ENCODE assay signal across 29 cellular contexts in genomic region chrX:47164420-47164819, GRCh38. TPM values are rescaled to one million over a fixed set of nuclear protein-coding genes. Genes with fewer than 3 reads are reported as not detected.
DNase-seq lines count a peak whose midpoint lies in the region; ATAC-seq, FAIRE-seq and TF ChIP-seq lines count a peak whose summit lies in the region.
"Had no signal": no experiment of that assay in that cellular context is flagged by ENCODE, and none has a peak within 500 bp of the region (broad histone marks: within the 10 kb centered on the region; RNA-seq: fewer than 3 reads in every experiment).

No MANE protein-coding gene starts in this region.

- FAIRE-seq in HepG2 (lab: Jason Lieb, UNC) (no peak), astrocyte (lab: Jason Lieb, UNC) (peak; percentile 90)
- FAIRE-seq: A549, GM12878, GM12892, GM18507, GM19239 had no signal

- in situ Hi-C loops in HepG2 (cut with HindIII; ENCODE audit: extremely low pct_ligation_motif_present, low pct_unique_long_range_greater_than_20kb), result no loop called here

- peak overlapping the region in 2 of 3 donors; percentile 11 to 31 for H3K27ac ChIP-seq in right lobe of liver
- H3K27ac ChIP-seq in HepG2 (ENCODE audit: extremely low read length, insufficient read depth, low read length), result no peak overlapping the region
- no peak overlapping the region for H3K27ac ChIP-seq in astrocyte (ENCODE audit: low read depth, low read length)
- no peak overlapping the region for H3K27ac ChIP-seq in psoas muscle
- no peak overlapping the region for H3K27ac ChIP-seq in coronary artery
- H3K27ac ChIP-seq: 22Rv1, A549, BLaER1 had no signal

- no peak for TF ChIP-seq CTCF in right lobe of liver (IDR thresholded peaks at IDR 0.05)
- no peak for TF ChIP-seq CTCF in HepG2 (CRISPR knock-in tag; IDR thresholded peaks at IDR 0.05)
- TF ChIP-seq CTCF in astrocyte (IDR thresholded peaks at IDR 0.05; ENCODE audit: insufficient read depth, low read depth, low read length), result no peak
- no peak for TF ChIP-seq CTCF in progenitor cell of endocrine pancreas (IDR thresholded peaks at IDR 0.05; ENCODE audit: unreplicated experiment)
- TF ChIP-seq CTCF in psoas muscle (IDR thresholded peaks at IDR 0.05), result no peak
- TF ChIP-seq CTCF in coronary artery (IDR thresholded peaks at IDR 0.05), result no peak

- H3K27me3 Mint-ChIP-seq in astrocyte (ENCODE audit: low read depth, unreplicated experiment), result no peaks in the 10 kb centered on the region
- H3K27me3 Mint-ChIP-seq in progenitor cell of endocrine pancreas, result no peaks in the 10 kb centered on the region
- H3K27me3 Mint-ChIP-seq: CD4-positive, alpha-beta memory T cell; CD4-positive, CD25-positive, alpha-beta regulatory T cell had no signal

- H3K9me3 ChIP-seq in right lobe of liver, result no peaks in the 10 kb centered on the region
- H3K9me3 ChIP-seq in HepG2 (ENCODE audit: low read length), result no peaks in the 10 kb centered on the region
- H3K9me3 ChIP-seq in astrocyte (ENCODE audit: insufficient read depth, low read depth, low read length), result no peaks in the 10 kb centered on the region
- no peaks in the 10 kb centered on the region for H3K9me3 ChIP-seq in psoas muscle
- H3K9me3 ChIP-seq: A549, BE2C had no signal

- H3K4me3 ChIP-seq in right lobe of liver (no peak overlapping the region), HepG2 (replicated peaks in 1 of 3; ENCODE audit: insufficient read depth in 1 of 3, low read depth in 2 of 3, low read length in 3 of 3) (no peak overlapping the region), astrocyte (ENCODE audit: insufficient read depth, low read depth, low read length) (no peak overlapping the region), psoas muscle (no peak overlapping the region), coronary artery (no peak overlapping the region)
- H3K4me3 ChIP-seq: A549, BLaER1, GM12878 had no signal

- peaks cover 0 to 22% (median 3%) of the 10 kb centered on the region in 4 donors for H3K4me1 ChIP-seq in right lobe of liver
- peaks cover 36% of the 10 kb centered on the region for H3K4me1 ChIP-seq in HepG2 (ENCODE audit: insufficient read depth, low read length)
- no peaks in the 10 kb centered on the region for H3K4me1 ChIP-seq in astrocyte (ENCODE audit: insufficient read depth, low read length)
- no peaks in the 10 kb centered on the region for H3K4me1 ChIP-seq in psoas muscle
- H3K4me1 ChIP-seq: BE2C, BLaER1 had no signal

- H2AFZ ChIP-seq in HepG2 (ENCODE audit: low read length), result no peak overlapping the region
- H2AFZ ChIP-seq in astrocyte (ENCODE audit: low read depth, low read length), result no peak overlapping the region

- peaks cover 36% of the 10 kb centered on the region for H3K79me2 ChIP-seq in HepG2 (ENCODE audit: insufficient read depth, low read length)
- peaks cover 72% of the 10 kb centered on the region for H3K79me2 ChIP-seq in astrocyte (ENCODE audit: insufficient read depth, low read length)

- H4K20me1 ChIP-seq in HepG2 (ENCODE audit: insufficient read depth, low read length) (no peaks in the 10 kb centered on the region), astrocyte (ENCODE audit: insufficient read depth, low read length) (peaks cover 14% of the 10 kb centered on the region)

- H3K9me3 Mint-ChIP-seq in astrocyte (ENCODE audit: unreplicated experiment) (no peaks in the 10 kb centered on the region), progenitor cell of endocrine pancreas (ENCODE audit: low read depth) (peaks cover 7% of the 10 kb centered on the region)
- H3K9me3 Mint-ChIP-seq: CD8-positive, alpha-beta memory T cell had no signal

- no peak for TF ChIP-seq RAD21 in HepG2 (CRISPR knock-in tag; IDR thresholded peaks at IDR 0.05)

- ATAC-seq in right lobe of liver (no peak), HepG2 (no peak), psoas muscle (no peak)
- ATAC-seq: A549, GM12878 had no signal

- H3K9ac ChIP-seq in HepG2 (ENCODE audit: insufficient read depth, low read depth, low read length) (no peak overlapping the region), astrocyte (ENCODE audit: low read length) (no peak overlapping the region)
- H3K9ac ChIP-seq: BLaER1 had no signal

- H3K27ac Mint-ChIP-seq in astrocyte (ENCODE audit: unreplicated experiment) (no peak overlapping the region), progenitor cell of endocrine pancreas (no peak overlapping the region)
- H3K27ac Mint-ChIP-seq: CD4-positive, alpha-beta memory T cell had no signal

- intact Hi-C loops in right lobe of liver (cut with DNase I), result no loop called here
- intact Hi-C loops in HepG2 (cut with micrococcal nuclease; ENCODE audit: unreplicated experiment), result no loop called here
- intact Hi-C loops in psoas muscle (cut with DNase I), result no loop called here

- POLR2A ChIA-PET in HepG2 (lab: Yijun Ruan, JAX), result no interaction called here

- no TSS peak for BruUV-seq in HepG2 (replicated peaks; lab: Mats Ljungman, UMichigan)

- H3K36me3 Mint-ChIP-seq in astrocyte (ENCODE audit: low read depth, unreplicated experiment) (peaks cover 1% of the 10 kb centered on the region), progenitor cell of endocrine pancreas (ENCODE audit: insufficient read depth) (peaks cover 16% of the 10 kb centered on the region)
- H3K36me3 Mint-ChIP-seq: CD4-positive, CD25-positive, alpha-beta regulatory T cell had no signal

- CTCF ChIA-PET in HepG2 (lab: Yijun Ruan, JAX; ENCODE audit: low intra/inter-chr PET ratio, low total read pairs), result no interaction called here

- TF ChIP-seq POLR2A in right lobe of liver (IDR thresholded peaks at IDR 0.05) (no peak), HepG2 (IDR thresholded peaks at IDR 0.05; ENCODE audit: insufficient read depth in 1 of 2, low read depth in 2 of 2, low read length in 2 of 2) (no peak)

- H3K36me3 ChIP-seq in right lobe of liver (no peaks in the 10 kb centered on the region), HepG2 (replicated peaks in 1 of 2; ENCODE audit: control insufficient read depth in 1 of 2, insufficient read depth in 2 of 2, low read length in 2 of 2) (no peaks in the 10 kb centered on the region; a peak in 1 of 5 replicates), astrocyte (ENCODE audit: insufficient read depth, low read length) (no peaks in the 10 kb centered on the region), psoas muscle (ENCODE audit: insufficient read depth in 1 of 2, low read depth in 1 of 2) (peaks cover 0 to 8% of the 10 kb centered on the region in 2 donors)

- WGBS in right lobe of liver (ENCODE audit: insufficient coverage, low coverage, low lambda C conversion rate, missing lambda C conversion rate), result 60% methylated on average over 3 of the region's 3 CpGs
- 98% methylated on average over 3 of the region's 3 CpGs for WGBS in HepG2 (ENCODE audit: low lambda C conversion rate)
- 95 to 99% (median 97%) methylated on average over 3 of the region's 3 CpGs for WGBS in psoas muscle, 3 donors

- H3K4me3 Mint-ChIP-seq in astrocyte (ENCODE audit: unreplicated experiment) (no peak overlapping the region), progenitor cell of endocrine pancreas (ENCODE audit: low read depth) (no peak overlapping the region)
- H3K4me3 Mint-ChIP-seq: CD14-positive monocyte; CD4-positive, alpha-beta memory T cell; CD4-positive, CD25-positive, alpha-beta regulatory T cell; CD8-positive, alpha-beta memory T cell had no signal

- no peaks in the 10 kb centered on the region for H3K27me3 ChIP-seq in right lobe of liver
- H3K27me3 ChIP-seq in HepG2 (ENCODE audit: control insufficient read depth in 1 of 2, insufficient read depth in 2 of 2, low read length in 2 of 2), result no peaks in the 10 kb centered on the region
- H3K27me3 ChIP-seq in astrocyte (ENCODE audit: insufficient read depth, low read length), result no peaks in the 10 kb centered on the region
- peaks cover 0 to 17% (median 0%) of the 10 kb centered on the region in 3 donors for H3K27me3 ChIP-seq in psoas muscle (ENCODE audit: insufficient read depth in 3 of 3, low read length in 2 of 3)
- H3K27me3 ChIP-seq: BE2C, BLaER1 had no signal

- DNase-seq in right lobe of liver, result no peak
- no peak for DNase-seq in HepG2 (ENCODE audit: low spot score)
- DNase-seq in astrocyte (ENCODE audit: low read depth), result no peak
- peak; percentile 16 for DNase-seq in mesenteric fat pad (ENCODE audit: low spot score)
- DNase-seq in progenitor cell of endocrine pancreas (ENCODE audit: low spot score, unreplicated experiment), result no peak
- no peak for DNase-seq in psoas muscle
- DNase-seq in coronary artery (ENCODE audit: low spot score), result no peak
- DNase-seq: ACHN; BE2C; C1 segment of cervical spinal cord; CD4-positive, alpha-beta memory T cell; CD4-positive, CD25-positive, alpha-beta regulatory T cell; CD8-positive, alpha-beta memory T cell; COR-L47; DMS 273 treated with DMSO at 0.1 percent for 48 hours; DMS153; DMS53; DMS79; DND-41; EL; GDM1 had no signal

- no peak for TF ChIP-seq EP300 in HepG2 (IDR thresholded peaks at IDR 0.05; ENCODE audit: low read depth in 2 of 2, low read length in 2 of 2)
- TF ChIP-seq EP300 in HepG2 (CRISPR knock-in tag; IDR thresholded peaks at IDR 0.05; ENCODE audit: borderline replicate concordance), result no peak

- H3K4me1 Mint-ChIP-seq in astrocyte (ENCODE audit: low read depth, unreplicated experiment) (no peaks in the 10 kb centered on the region), progenitor cell of endocrine pancreas (ENCODE audit: low read depth) (no peaks in the 10 kb centered on the region)
- H3K4me1 Mint-ChIP-seq: CD14-positive monocyte had no signal

- H3K4me2 ChIP-seq in HepG2 (ENCODE audit: low read depth, low read length) (no peak overlapping the region), astrocyte (ENCODE audit: low read length) (no peak overlapping the region)
- H3K4me2 ChIP-seq: A549, BLaER1 had no signal

RNA-seq across cellular contexts. Expression of gene RBM10, which starts 19.4 kb away (rescaled TPM):
- 10 to 100 TPM; 12.5 to 20.8 (median 15.2) TPM for total RNA-seq in right lobe of liver
- 41.6 and 43.1 TPM in 2 replicates for total RNA-seq in HepG2 (2016; rRNA removed; fragmentation: Illumina TruSeq; extraction: Trizol)
- 3.1 and 4.0 TPM in 2 replicates for total RNA-seq in HepG2 (2016; cell fraction: cytosol; rRNA removed; fragmentation: Illumina TruSeq; extraction: Trizol; ENCODE audit: low read depth)
- total RNA-seq in HepG2 (2016; cell fraction: insoluble cytoplasmic fraction; rRNA removed; fragmentation: Illumina TruSeq; extraction: Trizol), result 35.5 and 44.5 TPM in 2 replicates
- total RNA-seq in HepG2 (2016; cell fraction: membrane; rRNA removed; fragmentation: Illumina TruSeq; extraction: Trizol), result 12.2 and 12.8 TPM in 2 replicates
- total RNA-seq in HepG2 (2016; cell fraction: nucleus; rRNA removed; fragmentation: Illumina TruSeq; extraction: Trizol), result 22.5 and 26.2 TPM in 2 replicates
- 15.8 and 15.9 TPM in 2 replicates for polyA plus RNA-seq in HepG2 (2011; rRNA removed)
- 10.4 and 16.9 TPM in 2 replicates for polyA plus RNA-seq in HepG2 (2011; cell fraction: cytosol; rRNA removed)
- 45.1 and 59.0 TPM in 2 replicates for polyA plus RNA-seq in HepG2 (2011; cell fraction: nucleus; rRNA removed)
- polyA plus RNA-seq in HepG2 (2012), result 14.1 and 15.9 TPM in 2 replicates
- polyA plus RNA-seq in HepG2 (2016; cell fraction: cytosol; fragmentation: Illumina TruSeq; extraction: Trizol; ENCODE audit: low read depth), result 2.7 and 3.4 TPM in 2 replicates
- 29.5 and 39.2 TPM in 2 replicates for polyA plus RNA-seq in HepG2 (2016; cell fraction: insoluble cytoplasmic fraction; fragmentation: Illumina TruSeq; extraction: Trizol; ENCODE audit: low read depth)
- 6.9 and 7.3 TPM in 2 replicates for polyA plus RNA-seq in HepG2 (2016; cell fraction: membrane; fragmentation: Illumina TruSeq; extraction: Trizol; ENCODE audit: low read depth)
- 49.1 and 54.4 TPM in 2 replicates for polyA plus RNA-seq in HepG2 (2016; cell fraction: nucleus; fragmentation: Illumina TruSeq; extraction: Trizol; ENCODE audit: insufficient read depth, low read depth)
- 24.6 and 41.4 TPM in 2 replicates for polyA minus RNA-seq in HepG2 (2011; rRNA and poly(A)+ RNA removed; ENCODE audit: low replicate concordance)
- polyA minus RNA-seq in HepG2 (2011; cell fraction: cytosol; rRNA and poly(A)+ RNA removed), result 10.8 and 15.2 TPM in 2 replicates
- polyA minus RNA-seq in HepG2 (2011; cell fraction: nucleus; rRNA and poly(A)+ RNA removed), result 9.4 and 10.0 TPM in 2 replicates
- total RNA-seq in astrocyte, result 35.9 and 36.3 TPM in 2 replicates
- total RNA-seq in mesenteric fat pad, result 23.6 TPM
- 62.5 and 68.2 TPM in 2 replicates for total RNA-seq in progenitor cell of endocrine pancreas
- 10 to 100 TPM; 21.5 to 25.6 (median 23.6) TPM for total RNA-seq in psoas muscle
- 10 to 100 TPM; 18.2 to 33.8 (median 25.0) TPM for polyA plus RNA-seq in psoas muscle

RNA-seq across cellular contexts. Expression of gene NDUFB11, which starts 19.9 kb away (rescaled TPM):
- total RNA-seq in right lobe of liver, result 10 to 100 TPM; 37.8 to 64.0 (median 50.7) TPM
- 94.8 and 100 TPM in 2 replicates for total RNA-seq in HepG2 (2016; rRNA removed; fragmentation: Illumina TruSeq; extraction: Trizol)
- total RNA-seq in HepG2 (2016; cell fraction: cytosol; rRNA removed; fragmentation: Illumina TruSeq; extraction: Trizol; ENCODE audit: low read depth), result 63.5 and 69.5 TPM in 2 replicates
- total RNA-seq in HepG2 (2016; cell fraction: insoluble cytoplasmic fraction; rRNA removed; fragmentation: Illumina TruSeq; extraction: Trizol), result 101 and 102 TPM in 2 replicates
- total RNA-seq in HepG2 (2016; cell fraction: membrane; rRNA removed; fragmentation: Illumina TruSeq; extraction: Trizol), result 56.7 and 63.8 TPM in 2 replicates
- total RNA-seq in HepG2 (2016; cell fraction: nucleus; rRNA removed; fragmentation: Illumina TruSeq; extraction: Trizol), result 50.3 and 51.3 TPM in 2 replicates
- 46.6 and 53.9 TPM in 2 replicates for polyA plus RNA-seq in HepG2 (2011; rRNA removed)
- 62.7 and 82.8 TPM in 2 replicates for polyA plus RNA-seq in HepG2 (2011; cell fraction: cytosol; rRNA removed)
- polyA plus RNA-seq in HepG2 (2011; cell fraction: nucleus; rRNA removed), result 23.0 and 26.5 TPM in 2 replicates
- polyA plus RNA-seq in HepG2 (2012), result 42.6 and 54.4 TPM in 2 replicates
- polyA plus RNA-seq in HepG2 (2016; cell fraction: cytosol; fragmentation: Illumina TruSeq; extraction: Trizol; ENCODE audit: low read depth), result 79.8 and 82.5 TPM in 2 replicates
- polyA plus RNA-seq in HepG2 (2016; cell fraction: insoluble cytoplasmic fraction; fragmentation: Illumina TruSeq; extraction: Trizol; ENCODE audit: low read depth), result 92.6 and 96.5 TPM in 2 replicates
- polyA plus RNA-seq in HepG2 (2016; cell fraction: membrane; fragmentation: Illumina TruSeq; extraction: Trizol; ENCODE audit: low read depth), result 57.9 and 58.0 TPM in 2 replicates
- 81.9 and 89.2 TPM in 2 replicates for polyA plus RNA-seq in HepG2 (2016; cell fraction: nucleus; fragmentation: Illumina TruSeq; extraction: Trizol; ENCODE audit: insufficient read depth, low read depth)
- 77.2 and 279 TPM in 2 replicates for polyA minus RNA-seq in HepG2 (2011; rRNA and poly(A)+ RNA removed; ENCODE audit: low replicate concordance)
- polyA minus RNA-seq in HepG2 (2011; cell fraction: cytosol; rRNA and poly(A)+ RNA removed), result 29.8 and 30.6 TPM in 2 replicates
- polyA minus RNA-seq in HepG2 (2011; cell fraction: nucleus; rRNA and poly(A)+ RNA removed), result 7.1 and 9.5 TPM in 2 replicates
- total RNA-seq in astrocyte, result 79.4 and 86.3 TPM in 2 replicates
- total RNA-seq in mesenteric fat pad, result 58.6 TPM
- 87.8 and 94.1 TPM in 2 replicates for total RNA-seq in progenitor cell of endocrine pancreas
- 100 to 1,000 TPM; 142 to 194 (median 169) TPM for total RNA-seq in psoas muscle
- polyA plus RNA-seq in psoas muscle, result 100 to 1,000 TPM; 145 to 207 (median 201) TPM

RNA-seq across cellular contexts. Expression of gene UBA1, which starts 29.2 kb away (rescaled TPM):
- 100 to 1,000 TPM in 4 of 6 experiments, 10 to 100 TPM in 2; 85.1 to 120 (median 107) TPM for total RNA-seq in right lobe of liver
- total RNA-seq in HepG2 (2016; rRNA removed; fragmentation: Illumina TruSeq; extraction: Trizol), result 93.3 and 95.6 TPM in 2 replicates
- 5.4 and 7.1 TPM in 2 replicates for total RNA-seq in HepG2 (2016; cell fraction: cytosol; rRNA removed; fragmentation: Illumina TruSeq; extraction: Trizol; ENCODE audit: low read depth)
- total RNA-seq in HepG2 (2016; cell fraction: insoluble cytoplasmic fraction; rRNA removed; fragmentation: Illumina TruSeq; extraction: Trizol), result 77.7 and 94.2 TPM in 2 replicates
- 18.1 and 19.1 TPM in 2 replicates for total RNA-seq in HepG2 (2016; cell fraction: membrane; rRNA removed; fragmentation: Illumina TruSeq; extraction: Trizol)
- total RNA-seq in HepG2 (2016; cell fraction: nucleus; rRNA removed; fragmentation: Illumina TruSeq; extraction: Trizol), result 55.6 and 61.3 TPM in 2 replicates
- 129 and 146 TPM in 2 replicates for polyA plus RNA-seq in HepG2 (2011; rRNA removed)
- polyA plus RNA-seq in HepG2 (2011; cell fraction: cytosol; rRNA removed), result 77.3 and 97.9 TPM in 2 replicates
- 223 and 227 TPM in 2 replicates for polyA plus RNA-seq in HepG2 (2011; cell fraction: nucleus; rRNA removed)
- polyA plus RNA-seq in HepG2 (2012), result 84.6 and 94.4 TPM in 2 replicates
- polyA plus RNA-seq in HepG2 (2016; cell fraction: cytosol; fragmentation: Illumina TruSeq; extraction: Trizol; ENCODE audit: low read depth), result 4.8 and 5.6 TPM in 2 replicates
- polyA plus RNA-seq in HepG2 (2016; cell fraction: insoluble cytoplasmic fraction; fragmentation: Illumina TruSeq; extraction: Trizol; ENCODE audit: low read depth), result 93.8 and 120 TPM in 2 replicates
- polyA plus RNA-seq in HepG2 (2016; cell fraction: membrane; fragmentation: Illumina TruSeq; extraction: Trizol; ENCODE audit: low read depth), result 10.0 and 13.0 TPM in 2 replicates
- 158 and 178 TPM in 2 replicates for polyA plus RNA-seq in HepG2 (2016; cell fraction: nucleus; fragmentation: Illumina TruSeq; extraction: Trizol; ENCODE audit: insufficient read depth, low read depth)
- polyA minus RNA-seq in HepG2 (2011; rRNA and poly(A)+ RNA removed; ENCODE audit: low replicate concordance), result 280 and 721 TPM in 2 replicates
- polyA minus RNA-seq in HepG2 (2011; cell fraction: cytosol; rRNA and poly(A)+ RNA removed), result 69.7 and 70.1 TPM in 2 replicates
- polyA minus RNA-seq in HepG2 (2011; cell fraction: nucleus; rRNA and poly(A)+ RNA removed), result 44.2 and 45.4 TPM in 2 replicates
- 232 and 244 TPM in 2 replicates for total RNA-seq in astrocyte
- 189 TPM for total RNA-seq in mesenteric fat pad
- 524 and 538 TPM in 2 replicates for total RNA-seq in progenitor cell of endocrine pancreas
- 100 to 1,000 TPM; 145 to 230 (median 187) TPM for total RNA-seq in psoas muscle
- polyA plus RNA-seq in psoas muscle, result 100 to 1,000 TPM in 2 of 3 donors, 10 to 100 TPM in 1; 96.2 to 120 (median 115) TPM

RNA-seq across cellular contexts. Expression of gene CDK16, which starts 54.1 kb away (rescaled TPM):
- total RNA-seq in right lobe of liver (10 to 100 TPM; 14.6 to 37.4 (median 29.5) TPM), HepG2 (2016; rRNA removed; fragmentation: Illumina TruSeq; extraction: Trizol) (54.0 and 64.5 TPM in 2 replicates), astrocyte (110 and 128 TPM in 2 replicates), mesenteric fat pad (80.6 TPM), progenitor cell of endocrine pancreas (236 and 253 TPM in 2 replicates), psoas muscle (100 to 1,000 TPM; 150 to 192 (median 160) TPM)
- 42.6 and 48.2 TPM in 2 replicates for total RNA-seq in HepG2 (2016; cell fraction: cytosol; rRNA removed; fragmentation: Illumina TruSeq; extraction: Trizol; ENCODE audit: low read depth)
- total RNA-seq in HepG2 (2016; cell fraction: insoluble cytoplasmic fraction; rRNA removed; fragmentation: Illumina TruSeq; extraction: Trizol), result 46.2 and 63.4 TPM in 2 replicates
- 101 and 102 TPM in 2 replicates for total RNA-seq in HepG2 (2016; cell fraction: membrane; rRNA removed; fragmentation: Illumina TruSeq; extraction: Trizol)
- total RNA-seq in HepG2 (2016; cell fraction: nucleus; rRNA removed; fragmentation: Illumina TruSeq; extraction: Trizol), result 48.0 and 50.2 TPM in 2 replicates
- polyA plus RNA-seq in HepG2 (2011; rRNA removed) (221 and 225 TPM in 2 replicates), psoas muscle (100 to 1,000 TPM; 104 to 124 (median 118) TPM)
- 159 and 189 TPM in 2 replicates for polyA plus RNA-seq in HepG2 (2011; cell fraction: cytosol; rRNA removed)
- 710 and 899 TPM in 2 replicates for polyA plus RNA-seq in HepG2 (2011; cell fraction: nucleus; rRNA removed)
- 70.8 and 105 TPM in 2 replicates for polyA plus RNA-seq in HepG2 (2012)
- 81.6 and 88.2 TPM in 2 replicates for polyA plus RNA-seq in HepG2 (2016; cell fraction: cytosol; fragmentation: Illumina TruSeq; extraction: Trizol; ENCODE audit: low read depth)
- polyA plus RNA-seq in HepG2 (2016; cell fraction: insoluble cytoplasmic fraction; fragmentation: Illumina TruSeq; extraction: Trizol; ENCODE audit: low read depth), result 86.5 and 108 TPM in 2 replicates
- polyA plus RNA-seq in HepG2 (2016; cell fraction: membrane; fragmentation: Illumina TruSeq; extraction: Trizol; ENCODE audit: low read depth), result 133 and 157 TPM in 2 replicates
- 147 and 168 TPM in 2 replicates for polyA plus RNA-seq in HepG2 (2016; cell fraction: nucleus; fragmentation: Illumina TruSeq; extraction: Trizol; ENCODE audit: insufficient read depth, low read depth)
- polyA minus RNA-seq in HepG2 (2011; rRNA and poly(A)+ RNA removed; ENCODE audit: low replicate concordance), result 219 and 435 TPM in 2 replicates
- polyA minus RNA-seq in HepG2 (2011; cell fraction: cytosol; rRNA and poly(A)+ RNA removed), result 89.3 and 94.1 TPM in 2 replicates
- polyA minus RNA-seq in HepG2 (2011; cell fraction: nucleus; rRNA and poly(A)+ RNA removed), result 94.1 and 102 TPM in 2 replicates

Comparison
In these comparisons a context has a peak if more than half of its experiments do, and no peak if none do; other contexts are left out.
1. H3K27ac ChIP-seq: peak in right lobe of liver (2 of 3); none in HepG2 (single experiment), astrocyte (single experiment), psoas muscle (single experiment) and coronary artery (0 of 2).